9 cellular contexts compared by ENCODE assay signal in genomic region chr10:35372329-35372728, GRCh38.
DNase-seq lines count a peak whose midpoint lies in the region; ATAC-seq lines count a peak whose summit lies in the region.
"Had no signal": no experiment of that assay in that cellular context is flagged by ENCODE, and none has a peak within 500 bp of the region (broad histone marks: within the 10 kb centered on the region; RNA-seq: fewer than 3 reads in every experiment).

No MANE protein-coding gene starts in this region.

- no peaks in the 10 kb centered on the region for H3K9me3 Mint-ChIP-seq in activated naive CD8-positive, alpha-beta T cell treated with anti-CD3 and anti-CD28 coated beads, Interleukin-2, amount 50 U/mL, for 24 hours

- DNase-seq in DMS153 (lab: John Stamatoyannopoulos, UW), result peak; percentile 22
- DNase-seq in DMS153 treated with DMSO at 0.1 percent for 48 hours (lab: John Stamatoyannopoulos, UW; ENCODE audit: unreplicated experiment), result no peak
- no peak for DNase-seq in activated naive CD8-positive, alpha-beta T cell treated with anti-CD3 and anti-CD28 coated beads, Interleukin-2, amount 50 U/mL, for 24 hours
- peak; percentile 66 for DNase-seq in kidney glomerular epithelial cell (lab: John Stamatoyannopoulos, UW)
- no peak for DNase-seq in HuH-7 (ENCODE audit: low spot score)
- no peak for DNase-seq in HK-2 (ENCODE audit: unreplicated experiment)
- no peak for DNase-seq in COLO829 (ENCODE audit: low spot score)

- H3K9me3 ChIP-seq in subcutaneous abdominal adipose tissue (ENCODE audit: control insufficient read depth in 5 of 5, low read length in 5 of 5), result peaks cover 0 to 2% (median 0%) of the 10 kb centered on the region in 5 donors

- peak overlapping the region; percentile 4 for H3K27ac Mint-ChIP-seq in activated naive CD8-positive, alpha-beta T cell treated with anti-CD3 and anti-CD28 coated beads, Interleukin-2, amount 50 U/mL, for 24 hours

- H3K4me3 ChIP-seq in subcutaneous abdominal adipose tissue (ENCODE audit: low read depth in 1 of 5, low read length in 5 of 5), result no peak overlapping the region

- peaks cover 7 to 56% (median 26%) of the 10 kb centered on the region in 5 donors for H3K4me1 ChIP-seq in subcutaneous abdominal adipose tissue (ENCODE audit: control insufficient read depth in 5 of 5, insufficient read depth in 5 of 5, low read length in 5 of 5)

- peaks cover 3% of the 10 kb centered on the region for H3K36me3 Mint-ChIP-seq in activated naive CD8-positive, alpha-beta T cell treated with anti-CD3 and anti-CD28 coated beads, Interleukin-2, amount 50 U/mL, for 24 hours (ENCODE audit: low read depth)

- H3K4me3 Mint-ChIP-seq in activated naive CD8-positive, alpha-beta T cell treated with anti-CD3 and anti-CD28 coated beads, Interleukin-2, amount 50 U/mL, for 24 hours, result no peak overlapping the region

- H3K9ac ChIP-seq in subcutaneous abdominal adipose tissue (ENCODE audit: low read length in 5 of 5), result no peak overlapping the region

- H3K27me3 Mint-ChIP-seq in activated naive CD8-positive, alpha-beta T cell treated with anti-CD3 and anti-CD28 coated beads, Interleukin-2, amount 50 U/mL, for 24 hours, result no peaks in the 10 kb centered on the region

- H3K27ac ChIP-seq in subcutaneous abdominal adipose tissue (ENCODE audit: low read depth, low read length), result peak overlapping the region; percentile 64
- H3K27ac ChIP-seq: 22Rv1 had no signal

- peaks cover 82% of the 10 kb centered on the region for H3K4me1 Mint-ChIP-seq in activated naive CD8-positive, alpha-beta T cell treated with anti-CD3 and anti-CD28 coated beads, Interleukin-2, amount 50 U/mL, for 24 hours

- no peaks in the 10 kb centered on the region for H3K36me3 ChIP-seq in subcutaneous abdominal adipose tissue (ENCODE audit: control insufficient read depth in 5 of 5, insufficient read depth in 5 of 5, low read length in 5 of 5)

- ATAC-seq in activated naive CD8-positive, alpha-beta T cell treated with anti-CD3 and anti-CD28 coated beads, Interleukin-2, amount 50 U/mL, for 24 hours, result no peak

- no peaks in the 10 kb centered on the region for H3K27me3 ChIP-seq in subcutaneous abdominal adipose tissue (ENCODE audit: control insufficient read depth in 5 of 5, insufficient read depth in 4 of 5, low read length in 5 of 5)

Comparison
In these comparisons a context has a peak if more than half of its experiments do, and no peak if none do; other contexts are left out.
1. DNase-seq: peak in DMS153 (single experiment) and kidney glomerular epithelial cell (single experiment); none in DMS153 treated with DMSO at 0.1 percent for 48 hours (single experiment), activated naive CD8-positive, alpha-beta T cell treated with anti-CD3 and anti-CD28 coated beads, Interleukin-2, amount 50 U/mL, for 24 hours (single experiment), HuH-7 (single experiment), HK-2 (single experiment) and COLO829 (single experiment).